In genomic region chr10:32050145-32050544, GRCh38 we compare ENCODE assay signal across 10 cellular contexts. TPM values are rescaled to one million over a fixed set of nuclear protein-coding genes. Genes with fewer than 3 reads are reported as not detected.
A peak's percentile ranks its signal among the peaks of the same experiment; 100 is the strongest.
DNase-seq lines count a peak whose midpoint lies in the region; TF ChIP-seq lines count a peak whose summit lies in the region.
"Had no signal": no experiment of that assay in that cellular context is flagged by ENCODE, and none has a peak within 500 bp of the region (broad histone marks: within the 10 kb centered on the region; RNA-seq: fewer than 3 reads in every experiment).

No MANE protein-coding gene starts in this region.

- WGBS in tibial nerve, 2 donors = 55 to 56% methylated on average over 5 of the region's 5 CpGs

- peaks cover 37% of the 10 kb centered on the region for H3K36me3 Mint-ChIP-seq in neural progenitor cell

- no peak overlapping the region for H3K4me3 Mint-ChIP-seq in neural progenitor cell

- H3K4me2 ChIP-seq in OCI-LY7 (ENCODE audit: low read length) (peak overlapping the region; percentile 30; the same call in 1 of the 2 replicates), neural progenitor cell (peak overlapping the region; percentile 90)

- H3K4me1 ChIP-seq in ES-I3 (ENCODE audit: insufficient read depth, low read length) = peaks cover 28% of the 10 kb centered on the region
- H3K4me1 ChIP-seq in OCI-LY7 (ENCODE audit: insufficient read depth, low read length, poor library complexity, severe bottlenecking) = peaks cover 39% of the 10 kb centered on the region
- H3K4me1 ChIP-seq in neural progenitor cell = peaks cover 40% of the 10 kb centered on the region
- peaks cover 0 to 72% (median 29%) of the 10 kb centered on the region in 4 donors for H3K4me1 ChIP-seq in tibial nerve

- H2AFZ ChIP-seq in OCI-LY7 (ENCODE audit: low read length) (no peak overlapping the region), neural progenitor cell (replicated peaks) (no peak overlapping the region)

- POLR2A ChIA-PET in OCI-LY7 (lab: Charles Lee) = interaction anchor here (1.2 kb wide), 1 partner anchor 27 kb away, joined by 3 read pairs; no protein-coding TSS in a partner anchor

- CTCF ChIA-PET in OCI-LY7 (lab: Charles Lee; ENCODE audit: unreplicated experiment) = interaction anchor here (1.0 kb wide), 1 partner anchor 9 kb away, joined by 3 read pairs; no protein-coding TSS in a partner anchor

- H3K36me3 ChIP-seq in ES-I3 (ENCODE audit: insufficient read depth, low read length) (peaks cover 5% of the 10 kb centered on the region; the same call in 1 of the 2 replicates), OCI-LY7 (ENCODE audit: insufficient read depth, low read length) (peaks cover 94% of the 10 kb centered on the region), neural progenitor cell (peaks cover 4% of the 10 kb centered on the region), tibial nerve (peaks cover 0 to 24% (median 0%) of the 10 kb centered on the region in 3 donors)

- TF ChIP-seq CTCF in OCI-LY7 (conservative IDR thresholded peaks at IDR 0.05; ENCODE audit: low read length) = no peak
- TF ChIP-seq CTCF in epithelial cell of esophagus (IDR thresholded peaks at IDR 0.05; ENCODE audit: insufficient read depth, low read depth, low read length, missing control alignments) = no peak
- no peak for TF ChIP-seq CTCF in neural progenitor cell (IDR thresholded peaks at IDR 0.05)
- TF ChIP-seq CTCF in tibial nerve (IDR thresholded peaks at IDR 0.05) = no peak

- H3K27ac Mint-ChIP-seq in neural progenitor cell = no peak overlapping the region

- intact Hi-C loops in OCI-LY7 (cut with micrococcal nuclease; ENCODE audit: unreplicated experiment) = loop anchor here (10.0 kb wide), 1 partner anchor 1345 kb away; no protein-coding TSS in a partner anchor

- H3F3A ChIP-seq in neural progenitor cell (ENCODE audit: low read depth) = no peaks in the 10 kb centered on the region

- H3K27me3 ChIP-seq in neural progenitor cell (no peaks in the 10 kb centered on the region), tibial nerve (no peaks in the 10 kb centered on the region)

- H3K79me2 ChIP-seq in OCI-LY7 (ENCODE audit: insufficient read depth, low read depth, low read length) = peaks cover 100% of the 10 kb centered on the region
- peaks cover 100% of the 10 kb centered on the region for H3K79me2 ChIP-seq in neural progenitor cell (ENCODE audit: low read depth)

- H3K27me3 Mint-ChIP-seq in neural progenitor cell (ENCODE audit: insufficient read depth, low read depth) = no peaks in the 10 kb centered on the region

- H3K4me1 Mint-ChIP-seq in neural progenitor cell = peaks cover 26% of the 10 kb centered on the region

- H3K9me3 ChIP-seq in ES-I3 (ENCODE audit: control insufficient read depth, insufficient read depth, low read length) (no peaks in the 10 kb centered on the region), OCI-LY7 (ENCODE audit: low read length) (no peaks in the 10 kb centered on the region), neural progenitor cell (ENCODE audit: low read depth) (no peaks in the 10 kb centered on the region), tibial nerve (no peaks in the 10 kb centered on the region)

- TF ChIP-seq POLR2A in tibial nerve (IDR thresholded peaks at IDR 0.05) = no peak

- no peak for TF ChIP-seq EP300 in tibial nerve (IDR thresholded peaks at IDR 0.05)

- DNase-seq in OCI-LY7 (ENCODE audit: low spot score) (no peak), epithelial cell of esophagus (ENCODE audit: low read depth) (peak; percentile 21), neural progenitor cell (ENCODE audit: low spot score) (no peak), LoVo (ENCODE audit: low spot score) (no peak), D341Med (ENCODE audit: low spot score) (no peak), tibial nerve (ENCODE audit: low spot score in 2 of 2) (no peak)
- DNase-seq: GDM1, NCI-H1436, substantia nigra had no signal

- peaks cover 76% of the 10 kb centered on the region for H4K20me1 ChIP-seq in OCI-LY7 (ENCODE audit: insufficient read depth, low read length)
- H4K20me1 ChIP-seq in neural progenitor cell (ENCODE audit: low read depth) = peaks cover 99% of the 10 kb centered on the region

- H3K27ac ChIP-seq in OCI-LY7 (ENCODE audit: low read depth, low read length, poor library complexity, severe bottlenecking) (no peak overlapping the region), neural progenitor cell (no peak overlapping the region), tibial nerve (peak overlapping the region in 2 of 4 donors; percentile 3 to 13)

- BruUV-seq in OCI-LY7 (replicated peaks; lab: Mats Ljungman, UMichigan) = no TSS peak

- H3K9ac ChIP-seq in ES-I3 (ENCODE audit: low read depth, low read length) (peak overlapping the region; percentile 16; the same call in 1 of the 2 replicates), neural progenitor cell (no peak overlapping the region)

- H3K9me2 ChIP-seq in OCI-LY7 (ENCODE audit: insufficient read depth, low read length) = no peaks in the 10 kb centered on the region; the same call in 1 of the 2 replicates

- no peak overlapping the region for H3K4me3 ChIP-seq in OCI-LY7 (ENCODE audit: low read depth, low read length, poor library complexity, severe bottlenecking)
- no peak overlapping the region for H3K4me3 ChIP-seq in epithelial cell of esophagus (ENCODE audit: low read length)
- no peak overlapping the region for H3K4me3 ChIP-seq in neural progenitor cell
- no peak overlapping the region for H3K4me3 ChIP-seq in tibial nerve

- no peaks in the 10 kb centered on the region for H3K9me3 Mint-ChIP-seq in neural progenitor cell

RNA-seq across cellular contexts. Expression of gene KIF5B, which starts 6.1 kb away (rescaled TPM):
- 63.8 and 73.8 TPM in 2 replicates for total RNA-seq in OCI-LY7 (2014; rRNA removed; shearing (Covaris generic))
- 81.3 and 90.1 TPM in 2 replicates for total RNA-seq in OCI-LY7 (2022)
- total RNA-seq in neural progenitor cell (ENCODE audit: low replicate concordance) = 90.3 and 131 TPM in 2 replicates
- 100 to 1,000 TPM; 118 to 162 (median 144) TPM for total RNA-seq in tibial nerve
